Comparison of ENCODE assay signal across 22 cellular contexts in genomic region chr10:3332732-3333131, GRCh38.
"Had no signal": no experiment of that assay in that cellular context is flagged by ENCODE, and none has a peak within 500 bp of the region (broad histone marks: within the 10 kb centered on the region; RNA-seq: fewer than 3 reads in every experiment).

No MANE protein-coding gene starts in this region.

- H3K79me2 ChIP-seq: hepatocyte had no signal

- H3K36me3 Mint-ChIP-seq: naive B cell; stimulated activated naive B cell treated with anti-CD40 and anti-IgM and Interleukin-4, amounts not matched to agents 10 μg/mL and 1 μg/mL and 100 μg/mL, for 72 hours had no signal

- H3K4me2 ChIP-seq: hepatocyte had no signal

- H3K9me3 Mint-ChIP-seq: nephron; stimulated activated naive B cell treated with anti-CD40 and anti-IgM and Interleukin-4, amounts not matched to agents 10 μg/mL and 1 μg/mL and 100 μg/mL, for 72 hours had no signal

- H2AFZ ChIP-seq: hepatocyte had no signal

- H3K4me1 Mint-ChIP-seq: memory B cell; naive B cell; nephron; stimulated activated naive B cell treated with anti-CD40 and anti-IgM and Interleukin-4, amounts not matched to agents 10 μg/mL and 1 μg/mL and 100 μg/mL, for 72 hours had no signal

- H3K4me1 ChIP-seq: foreskin keratinocyte, left ventricle myocardium inferior, lower lobe of right lung, right atrium auricular region, sigmoid colon, stomach, transverse colon had no signal

- H3K4me3 Mint-ChIP-seq: memory B cell; naive B cell; nephron; stimulated activated naive B cell treated with anti-CD40 and anti-IgM and Interleukin-4, amounts not matched to agents 10 μg/mL and 1 μg/mL and 100 μg/mL, for 72 hours had no signal

- DNase-seq: dermis blood vessel endothelial cell; erythroblast; foreskin keratinocyte; head of caudate nucleus; kidney; left cardiac atrium; left ventricle myocardium inferior; lower lobe of right lung; naive B cell; sigmoid colon; stimulated activated CD4-positive, alpha-beta T cell treated with anti-CD3 and anti-CD28 coated beads, Interleukin-2, amount 100 ng/mL, for 24 hours; stimulated activated CD4-positive, alpha-beta T cell treated with anti-CD3 and anti-CD28 coated beads, Interleukin-4, amount 100 ng/mL, for 4 hours; stimulated activated naive B cell treated with anti-CD40 and anti-IgM and Interleukin-4, amounts not matched to agents 10 μg/mL and 1 μg/mL and 100 μg/mL, for 72 hours; stomach; substantia nigra; transverse colon had no signal

- H3K9me3 ChIP-seq: left ventricle myocardium inferior, lower lobe of right lung, right atrium auricular region, sigmoid colon, stomach, thoracic aorta, transverse colon had no signal

- ATAC-seq: foreskin keratinocyte; left cardiac atrium; lower lobe of right lung; stimulated activated naive B cell treated with anti-CD40 and anti-IgM and Interleukin-4, amounts not matched to agents 10 μg/mL and 1 μg/mL and 100 μg/mL, for 72 hours had no signal

- H3K27me3 ChIP-seq: foreskin keratinocyte, hepatocyte, right atrium auricular region, sigmoid colon, stomach, transverse colon had no signal

- H3K27ac ChIP-seq: foreskin keratinocyte, hepatocyte, left ventricle myocardium inferior, lower lobe of right lung, right atrium auricular region, sigmoid colon, skin epidermis, stomach, thoracic aorta, transverse colon had no signal

- H3K27ac Mint-ChIP-seq: memory B cell; stimulated activated naive B cell treated with anti-CD40 and anti-IgM and Interleukin-4, amounts not matched to agents 10 μg/mL and 1 μg/mL and 100 μg/mL, for 72 hours had no signal

- H3K36me3 ChIP-seq: left ventricle myocardium inferior, lower lobe of right lung, right atrium auricular region, sigmoid colon, stomach, thoracic aorta, transverse colon had no signal

- H3K4me3 ChIP-seq: hepatocyte, left ventricle myocardium inferior, lower lobe of right lung, right atrium auricular region, sigmoid colon, skin epidermis, stomach, thoracic aorta, transverse colon had no signal
